Comparison of ENCODE assay signal across 17 cellular contexts in genomic region chr17:2547176-2547575, GRCh38. TPM values are rescaled to one million over a fixed set of nuclear protein-coding genes. Genes with fewer than 3 reads are reported as not detected.
DNase-seq lines count a peak whose midpoint lies in the region; ATAC-seq and TF ChIP-seq lines count a peak whose summit lies in the region.
"Had no signal": no experiment of that assay in that cellular context is flagged by ENCODE, and none has a peak within 500 bp of the region (broad histone marks: within the 10 kb centered on the region; RNA-seq: fewer than 3 reads in every experiment).

No MANE protein-coding gene starts in this region.

- H3K4me1 Mint-ChIP-seq in endothelial cell (ENCODE audit: unreplicated experiment) (peaks cover 22% of the 10 kb centered on the region), immature natural killer cell (no peaks in the 10 kb centered on the region)
- peaks cover 6% of the 10 kb centered on the region for H3K4me1 Mint-ChIP-seq in stimulated activated memory B cell treated with anti-CD40 and anti-IgM and Interleukin-4, amounts not matched to agents 10 μg/mL and 1 μg/mL and 100 μg/mL, for 72 hours

- H3K9me3 Mint-ChIP-seq in endothelial cell (ENCODE audit: unreplicated experiment) (no peaks in the 10 kb centered on the region), immature natural killer cell (no peaks in the 10 kb centered on the region)
- H3K9me3 Mint-ChIP-seq in stimulated activated memory B cell treated with anti-CD40 and anti-IgM and Interleukin-4, amounts not matched to agents 10 μg/mL and 1 μg/mL and 100 μg/mL, for 72 hours, result no peaks in the 10 kb centered on the region
- H3K9me3 Mint-ChIP-seq: activated naive CD8-positive, alpha-beta T cell treated with anti-CD3 and anti-CD28 coated beads, Interleukin-2, amount 50 U/mL, for 24 hours had no signal

- peaks cover 6% of the 10 kb centered on the region for H3K27me3 Mint-ChIP-seq in endothelial cell (ENCODE audit: unreplicated experiment)
- peaks cover 4 to 11% (median 6%) of the 10 kb centered on the region in 3 donors for H3K27me3 Mint-ChIP-seq in immature natural killer cell (ENCODE audit: low read depth in 3 of 3)
- H3K27me3 Mint-ChIP-seq in stimulated activated memory B cell treated with anti-CD40 and anti-IgM and Interleukin-4, amounts not matched to agents 10 μg/mL and 1 μg/mL and 100 μg/mL, for 72 hours, result peaks cover 8% of the 10 kb centered on the region

- TF ChIP-seq CTCF in fibroblast of the aortic adventitia (IDR thresholded peaks at IDR 0.05; ENCODE audit: insufficient read depth, low read length) (no peak), endothelial cell (IDR thresholded peaks at IDR 0.05; ENCODE audit: unreplicated experiment) (no peak)

- no peaks in the 10 kb centered on the region for H3K36me3 Mint-ChIP-seq in endothelial cell (ENCODE audit: low read depth, unreplicated experiment)
- no peaks in the 10 kb centered on the region for H3K36me3 Mint-ChIP-seq in immature natural killer cell
- no peaks in the 10 kb centered on the region for H3K36me3 Mint-ChIP-seq in stimulated activated memory B cell treated with anti-CD40 and anti-IgM and Interleukin-4, amounts not matched to agents 10 μg/mL and 1 μg/mL and 100 μg/mL, for 72 hours

- peak; percentile 34 for DNase-seq in A172 (ENCODE audit: low spot score)
- DNase-seq in GM04504 (ENCODE audit: low read depth), result peak; percentile 14
- DNase-seq in RPMI7951 (ENCODE audit: low read depth), result peak; percentile 55
- DNase-seq in fibroblast of the aortic adventitia (ENCODE audit: low read depth), result peak; percentile 15
- no peak for DNase-seq in endothelial cell (ENCODE audit: low spot score)
- no peak for DNase-seq in immature natural killer cell
- no peak for DNase-seq in SHP77 treated with DMSO at 0.1 percent for 48 hours (lab: John Stamatoyannopoulos, UW)
- DNase-seq: activated CD8-positive, alpha-beta memory T cell treated with anti-CD3 and anti-CD28 coated beads, Interleukin-2, amount 50 U/mL, for 4 hours; activated naive CD8-positive, alpha-beta T cell treated with anti-CD3 and anti-CD28 coated beads, Interleukin-2, amount 50 U/mL, for 24 hours; dorsolateral prefrontal cortex; hypothalamus; Karpas-422; pancreas; stimulated activated naive CD4-positive, alpha-beta T cell treated with Interleukin-2 at 50 U/mL for 16 hours; WERI-Rb-1 had no signal

- H3K27ac Mint-ChIP-seq in endothelial cell (ENCODE audit: unreplicated experiment) (no peak overlapping the region), immature natural killer cell (no peak overlapping the region)
- no peak overlapping the region for H3K27ac Mint-ChIP-seq in stimulated activated memory B cell treated with anti-CD40 and anti-IgM and Interleukin-4, amounts not matched to agents 10 μg/mL and 1 μg/mL and 100 μg/mL, for 72 hours
- H3K27ac Mint-ChIP-seq: activated naive CD8-positive, alpha-beta T cell treated with anti-CD3 and anti-CD28 coated beads, Interleukin-2, amount 50 U/mL, for 24 hours had no signal

- H3K4me3 ChIP-seq in fibroblast of the aortic adventitia (ENCODE audit: low read depth, low read length), result no peak overlapping the region
- H3K4me3 ChIP-seq: pancreas had no signal

- H3K4me3 Mint-ChIP-seq in endothelial cell (ENCODE audit: unreplicated experiment), result no peak overlapping the region
- no peak overlapping the region for H3K4me3 Mint-ChIP-seq in immature natural killer cell
- H3K4me3 Mint-ChIP-seq in stimulated activated memory B cell treated with anti-CD40 and anti-IgM and Interleukin-4, amounts not matched to agents 10 μg/mL and 1 μg/mL and 100 μg/mL, for 72 hours, result no peak overlapping the region
- H3K4me3 Mint-ChIP-seq: activated naive CD8-positive, alpha-beta T cell treated with anti-CD3 and anti-CD28 coated beads, Interleukin-2, amount 50 U/mL, for 24 hours had no signal

- ATAC-seq in stimulated activated memory B cell treated with anti-CD40 and anti-IgM and Interleukin-4, amounts not matched to agents 10 μg/mL and 1 μg/mL and 100 μg/mL, for 72 hours, result no peak
- ATAC-seq: activated naive CD8-positive, alpha-beta T cell treated with anti-CD3 and anti-CD28 coated beads, Interleukin-2, amount 50 U/mL, for 24 hours; Right ventricle myocardium inferior had no signal

RNA-seq across cellular contexts. Expression of gene METTL16, which starts 35.5 kb away (rescaled TPM):
- total RNA-seq in A172 (2014; rRNA removed; shearing (Covaris generic)), result 25.4 and 34.7 TPM in 2 replicates
- 19.1 and 23.3 TPM in 2 replicates for total RNA-seq in RPMI7951 (2014; rRNA removed; shearing (Covaris generic))
- total RNA-seq in fibroblast of the aortic adventitia (ENCODE audit: low replicate concordance), result 12.3 and 18.7 TPM in 2 replicates
- total RNA-seq in endothelial cell (ENCODE audit: unreplicated experiment), result 24.9 TPM
- 10 to 100 TPM in 2 of 3 donors, 1 to 10 TPM in 1; 7.9 to 23.8 (median 11.8) TPM for polyA plus RNA-seq in immature natural killer cell

RNA-seq across cellular contexts. Expression of gene PAFAH1B1, which starts 46.3 kb away (rescaled TPM):
- total RNA-seq in A172 (2014; rRNA removed; shearing (Covaris generic)), result 77.4 and 79.1 TPM in 2 replicates
- total RNA-seq in RPMI7951 (2014; rRNA removed; shearing (Covaris generic)), result 93.9 and 106 TPM in 2 replicates
- total RNA-seq in fibroblast of the aortic adventitia (ENCODE audit: low replicate concordance) (81.0 and 131 TPM in 2 replicates), endothelial cell (ENCODE audit: unreplicated experiment) (141 TPM)
- polyA plus RNA-seq in immature natural killer cell, result 10 to 100 TPM in 1 of 3 donors, 1 to 10 TPM in 2; 6.5 to 14.0 (median 8.7) TPM

Comparison
In these comparisons a context has a peak if more than half of its experiments do, and no peak if none do; other contexts are left out.
1. DNase-seq: peak in A172 (single experiment), GM04504 (single experiment), RPMI7951 (single experiment) and fibroblast of the aortic adventitia (single experiment); none in endothelial cell (single experiment), immature natural killer cell (0 of 3) and SHP77 treated with DMSO at 0.1 percent for 48 hours (single experiment).